ENCODE assay signal across 7 cellular contexts in the genomic region with DNA sequence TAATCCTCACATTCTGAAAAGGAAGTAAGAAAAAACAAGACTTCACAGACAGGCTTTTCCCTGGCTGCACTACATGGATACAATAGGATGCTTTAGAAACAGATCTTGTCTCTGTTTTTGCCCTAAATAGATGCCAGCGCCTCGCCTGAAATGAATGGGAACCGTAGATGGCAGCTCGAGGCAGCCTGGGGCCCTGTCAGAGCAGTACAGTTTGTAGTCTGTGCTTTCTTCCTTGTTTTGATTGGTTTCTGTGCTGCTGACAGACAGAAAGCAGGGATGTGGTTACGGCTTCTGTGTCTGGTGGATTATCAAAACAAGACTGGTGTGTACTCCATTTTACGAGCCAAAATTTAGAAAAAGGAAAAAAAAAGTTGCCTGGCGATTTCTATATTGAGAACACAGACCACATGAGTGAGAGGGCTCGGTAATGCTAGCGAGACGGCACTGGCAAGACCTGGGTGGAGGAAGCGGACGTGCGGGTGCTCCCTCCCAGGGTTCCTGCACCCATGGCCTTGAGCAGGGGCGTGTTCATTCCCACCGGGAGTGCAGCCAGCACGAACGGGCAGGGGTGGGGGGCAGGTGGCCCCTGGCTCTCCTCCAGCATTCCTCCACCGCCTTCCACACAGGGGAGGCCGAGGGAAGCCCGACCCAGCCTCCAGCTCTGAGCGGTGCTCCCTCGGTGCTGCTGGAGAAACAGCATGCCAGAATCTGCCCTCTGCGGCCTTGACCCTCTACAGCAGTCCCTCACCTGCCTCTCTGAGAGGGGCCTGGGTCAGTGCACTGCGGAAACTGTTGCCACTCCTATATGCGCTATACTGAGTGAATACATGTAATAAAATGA. TPM values are rescaled to one million over a fixed set of nuclear protein-coding genes. Genes with fewer than 3 reads are reported as not detected.
DNase-seq lines count a peak whose midpoint lies in the region; ATAC-seq and TF ChIP-seq lines count a peak whose summit lies in the region.

No MANE protein-coding gene starts in this region.

- H3K4me1 ChIP-seq in right cardiac atrium (ENCODE audit: control insufficient read depth, insufficient read depth, low read length) = peaks cover 7% of the 10 kb centered on the region

- DNase-seq in right cardiac atrium = peak; percentile 74 to 90 (median 88)
- peak; percentile 52 for DNase-seq in retinal pigment epithelial cell (ENCODE audit: low read depth)
- no peak for DNase-seq in OCI-M2 (lab: John Stamatoyannopoulos, UW; ENCODE audit: unreplicated experiment)

- H3K27me3 ChIP-seq in right cardiac atrium (ENCODE audit: control insufficient read depth, insufficient read depth) = no peaks in the 10 kb centered on the region

- ATAC-seq in GM18907 (IDR thresholded peaks at IDR 0.05; ENCODE audit: unreplicated experiment) = peak; percentile 55
- peak; percentile 40 for ATAC-seq in HG03060 (IDR thresholded peaks at IDR 0.05; ENCODE audit: low read depth, unreplicated experiment)
- ATAC-seq in SK-N-SH treated with all-trans-retinoic acid at 6 μM for 48 hours = peak; percentile 95
- ATAC-seq in right cardiac atrium = peak; percentile 82

- H3K9me3 ChIP-seq in right cardiac atrium (ENCODE audit: control insufficient read depth, low read length) = no peaks in the 10 kb centered on the region

- intact Hi-C loops in right cardiac atrium (cut with DNase I) = no loop called here

- peak overlapping the region; percentile 66 for H3K4me3 ChIP-seq in right cardiac atrium (ENCODE audit: low read length)
- H3K4me3 ChIP-seq in retinal pigment epithelial cell (ENCODE audit: low read length) = peak overlapping the region; percentile 58

- H3K27ac ChIP-seq in angular gyrus (ENCODE audit: low read depth, low read length) (peak overlapping the region; percentile 88), right cardiac atrium (ENCODE audit: low read length) (peak overlapping the region; percentile 89)

- TF ChIP-seq CTCF in retinal pigment epithelial cell (conservative IDR thresholded peaks at IDR 0.05; ENCODE audit: low read depth, low read length) = no peak

- WGBS in right cardiac atrium = 6% methylated on average over 25 of the region's 25 CpGs

TF ChIP-seq in SK-N-SH treated with all-trans-retinoic acid at 6 μM for 48 hours, 23 proteins besides CTCF, POLR2A, EP300 and RAD21:
- TF ChIP-seq, protein P1, sequence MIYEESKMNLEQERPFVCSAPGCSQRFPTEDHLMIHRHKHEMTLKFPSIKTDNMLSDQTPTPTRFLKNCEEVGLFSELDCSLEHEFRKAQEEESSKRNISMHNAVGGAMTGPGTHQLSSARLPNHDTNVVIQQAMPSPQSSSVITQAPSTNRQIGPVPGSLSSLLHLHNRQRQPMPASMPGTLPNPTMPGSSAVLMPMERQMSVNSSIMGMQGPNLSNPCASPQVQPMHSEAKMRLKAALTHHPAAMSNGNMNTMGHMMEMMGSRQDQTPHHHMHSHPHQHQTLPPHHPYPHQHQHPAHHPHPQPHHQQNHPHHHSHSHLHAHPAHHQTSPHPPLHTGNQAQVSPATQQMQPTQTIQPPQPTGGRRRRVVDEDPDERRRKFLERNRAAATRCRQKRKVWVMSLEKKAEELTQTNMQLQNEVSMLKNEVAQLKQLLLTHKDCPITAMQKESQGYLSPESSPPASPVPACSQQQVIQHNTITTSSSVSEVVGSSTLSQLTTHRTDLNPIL (CRISPR knock-in tag; IDR thresholded peaks at IDR 0.05; ENCODE audit: low read depth) = no peak
- TF ChIP-seq, protein P2, sequence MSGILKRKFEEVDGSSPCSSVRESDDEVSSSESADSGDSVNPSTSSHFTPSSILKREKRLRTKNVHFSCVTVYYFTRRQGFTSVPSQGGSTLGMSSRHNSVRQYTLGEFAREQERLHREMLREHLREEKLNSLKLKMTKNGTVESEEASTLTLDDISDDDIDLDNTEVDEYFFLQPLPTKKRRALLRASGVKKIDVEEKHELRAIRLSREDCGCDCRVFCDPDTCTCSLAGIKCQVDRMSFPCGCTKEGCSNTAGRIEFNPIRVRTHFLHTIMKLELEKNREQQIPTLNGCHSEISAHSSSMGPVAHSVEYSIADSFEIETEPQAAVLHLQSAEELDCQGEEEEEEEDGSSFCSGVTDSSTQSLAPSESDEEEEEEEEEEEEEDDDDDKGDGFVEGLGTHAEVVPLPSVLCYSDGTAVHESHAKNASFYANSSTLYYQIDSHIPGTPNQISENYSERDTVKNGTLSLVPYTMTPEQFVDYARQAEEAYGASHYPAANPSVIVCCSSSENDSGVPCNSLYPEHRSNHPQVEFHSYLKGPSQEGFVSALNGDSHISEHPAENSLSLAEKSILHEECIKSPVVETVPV (CRISPR knock-in tag; IDR thresholded peaks at IDR 0.05) = no peak
- TF ChIP-seq ESRRG (CRISPR knock-in tag; IDR thresholded peaks at IDR 0.05) = no peak
- TF ChIP-seq, protein P3, sequence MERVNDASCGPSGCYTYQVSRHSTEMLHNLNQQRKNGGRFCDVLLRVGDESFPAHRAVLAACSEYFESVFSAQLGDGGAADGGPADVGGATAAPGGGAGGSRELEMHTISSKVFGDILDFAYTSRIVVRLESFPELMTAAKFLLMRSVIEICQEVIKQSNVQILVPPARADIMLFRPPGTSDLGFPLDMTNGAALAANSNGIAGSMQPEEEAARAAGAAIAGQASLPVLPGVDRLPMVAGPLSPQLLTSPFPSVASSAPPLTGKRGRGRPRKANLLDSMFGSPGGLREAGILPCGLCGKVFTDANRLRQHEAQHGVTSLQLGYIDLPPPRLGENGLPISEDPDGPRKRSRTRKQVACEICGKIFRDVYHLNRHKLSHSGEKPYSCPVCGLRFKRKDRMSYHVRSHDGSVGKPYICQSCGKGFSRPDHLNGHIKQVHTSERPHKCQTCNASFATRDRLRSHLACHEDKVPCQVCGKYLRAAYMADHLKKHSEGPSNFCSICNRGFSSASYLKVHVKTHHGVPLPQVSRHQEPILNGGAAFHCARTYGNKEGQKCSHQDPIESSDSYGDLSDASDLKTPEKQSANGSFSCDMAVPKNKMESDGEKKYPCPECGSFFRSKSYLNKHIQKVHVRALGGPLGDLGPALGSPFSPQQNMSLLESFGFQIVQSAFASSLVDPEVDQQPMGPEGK (CRISPR knock-in tag; IDR thresholded peaks at IDR 0.05; ENCODE audit: borderline replicate concordance) = no peak
- TF ChIP-seq ZNF70 (CRISPR knock-in tag; IDR thresholded peaks at IDR 0.05) = no peak

RNA-seq across cellular contexts. Expression of a gene that starts 37.5 kb away (rescaled TPM):
- total RNA-seq in right cardiac atrium = 1 to 10 TPM in 1 of 4 donors, under 1 TPM in 3; 0.12 to 1.1 (median 0.49) TPM
- polyA plus RNA-seq in right cardiac atrium = 1.8 TPM

Comparison
In these comparisons a context has a peak if more than half of its experiments do, and no peak if none do; other contexts are left out.
1. ATAC-seq: peak in every context shown above with its lines; median percentile 95 in SK-N-SH treated with all-trans-retinoic acid at 6 μM for 48 hours; 82 in right cardiac atrium; 55 in GM18907; 40 in HG03060.